18 cellular contexts compared by ENCODE assay signal in the genomic region with DNA sequence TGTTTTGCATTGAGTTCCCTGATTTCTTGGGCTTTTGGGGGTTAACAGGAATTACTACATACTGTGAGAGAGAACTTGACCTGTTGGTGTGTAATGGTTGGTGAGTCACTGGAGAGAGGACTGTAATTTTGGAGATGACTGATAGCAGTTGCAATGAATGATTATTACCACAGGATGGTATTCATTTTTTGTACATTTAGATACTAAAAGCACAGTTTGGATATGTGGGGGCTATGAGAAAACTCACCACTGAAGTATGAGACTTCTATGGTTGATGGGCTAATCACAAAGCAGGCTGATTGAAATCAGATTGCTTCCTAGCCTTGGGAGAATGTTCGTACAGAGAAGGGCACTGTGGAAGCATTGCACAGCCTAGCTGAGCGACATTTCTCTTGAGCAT.
DNase-seq lines count a peak whose midpoint lies in the region; ATAC-seq and TF ChIP-seq lines count a peak whose summit lies in the region.
"Had no signal": no experiment of that assay in that cellular context is flagged by ENCODE, and none has a peak within 500 bp of the region (broad histone marks: within the 10 kb centered on the region; RNA-seq: fewer than 3 reads in every experiment).

No MANE protein-coding gene starts in this region.

- H3K27ac ChIP-seq in SK-N-SH (ENCODE audit: low read depth in 2 of 2, low read length in 1 of 2) (peak overlapping the region in 1 of 2 experiments; percentile 87; a peak in 2 of 4 replicates), fibroblast of lung (ENCODE audit: insufficient read depth, low read length) (no peak overlapping the region), smooth muscle cell (ENCODE audit: low read depth) (peak overlapping the region; percentile 68)
- H3K27ac ChIP-seq: lower lobe of right lung had no signal

- H3K9me3 ChIP-seq in SK-N-SH, result peaks cover 5% of the 10 kb centered on the region; the same call in 1 of the 2 replicates
- no peaks in the 10 kb centered on the region for H3K9me3 ChIP-seq in fibroblast of lung (ENCODE audit: control insufficient read depth, insufficient read depth, low read depth, low read length)
- no peaks in the 10 kb centered on the region for H3K9me3 ChIP-seq in smooth muscle cell (replicated peaks; ENCODE audit: low read depth)
- H3K9me3 ChIP-seq: lower lobe of right lung had no signal

- no peaks in the 10 kb centered on the region for H3K27me3 ChIP-seq in SK-N-SH (ENCODE audit: insufficient read depth)
- H3K27me3 ChIP-seq in fibroblast of lung (ENCODE audit: control insufficient read depth, insufficient read depth, low read length), result no peaks in the 10 kb centered on the region
- no peaks in the 10 kb centered on the region for H3K27me3 ChIP-seq in smooth muscle cell (ENCODE audit: low read depth)

- no peak for ATAC-seq in activated CD4-positive, alpha-beta T cell treated with anti-CD3 and anti-CD28 coated beads for 36 hours
- ATAC-seq: lower lobe of right lung; natural killer cell treated with Interleukin-12 subunit alpha and Interleukin-12 subunit beta and Interleukin-15 and Interleukin-18, amount 100 ng/mL, for 72 hours had no signal

- no peak overlapping the region for H3K4me2 ChIP-seq in SK-N-SH
- no peak overlapping the region for H3K4me2 ChIP-seq in fibroblast of lung (ENCODE audit: extremely low read depth, insufficient read depth, low read length)
- no peak overlapping the region for H3K4me2 ChIP-seq in smooth muscle cell

- no peaks in the 10 kb centered on the region for H3K36me3 Mint-ChIP-seq in activated CD4-positive, alpha-beta T cell treated with anti-CD3 and anti-CD28 coated beads for 36 hours (ENCODE audit: low read depth)
- H3K36me3 Mint-ChIP-seq: CD4-positive, CD25-positive, alpha-beta regulatory T cell had no signal

- H3F3A ChIP-seq in SK-N-SH (replicated peaks; ENCODE audit: insufficient read depth) (no peaks in the 10 kb centered on the region), smooth muscle cell (ENCODE audit: low read depth) (peaks cover 5% of the 10 kb centered on the region)

- TF ChIP-seq CTCF in SK-N-SH (IDR thresholded peaks at IDR 0.05), result no peak
- no peak for TF ChIP-seq CTCF in fibroblast of lung (conservative IDR thresholded peaks at IDR 0.05 in 1 of 2, IDR thresholded peaks at IDR 0.05 in 1 of 2; ENCODE audit: low read depth in 1 of 2, low read length in 2 of 2)
- TF ChIP-seq CTCF in smooth muscle cell (IDR thresholded peaks at IDR 0.05; ENCODE audit: borderline replicate concordance, insufficient read depth, poor library complexity, severe bottlenecking), result no peak

- H3K4me3 ChIP-seq in SK-N-SH (ENCODE audit: low read depth in 2 of 2, low read length in 1 of 2) (no peak overlapping the region), fibroblast of lung (replicated peaks in 1 of 4; ENCODE audit: control extremely low read depth in 1 of 4, insufficient read depth in 1 of 4, low read depth in 3 of 4, low read length in 4 of 4) (no peak overlapping the region), smooth muscle cell (no peak overlapping the region)
- H3K4me3 ChIP-seq: lower lobe of right lung had no signal

- H3K9me2 ChIP-seq in SK-N-SH, result peaks cover 5% of the 10 kb centered on the region; the same call in 1 of the 2 replicates

- intact Hi-C loops in activated CD4-positive, alpha-beta T cell treated with anti-CD3 and anti-CD28 coated beads for 36 hours (cut with DNase I, micrococcal nuclease), result no loop called here

- no peaks in the 10 kb centered on the region for H4K20me1 ChIP-seq in SK-N-SH (ENCODE audit: insufficient read depth)
- H4K20me1 ChIP-seq in fibroblast of lung (ENCODE audit: control insufficient read depth, extremely low read depth, insufficient read depth, low read length), result no peaks in the 10 kb centered on the region
- no peaks in the 10 kb centered on the region for H4K20me1 ChIP-seq in smooth muscle cell (ENCODE audit: low read depth)

- CTCF ChIA-PET in SK-N-SH (lab: Yijun Ruan, JAX), result no interaction called here
- CTCF ChIA-PET in activated CD4-positive, alpha-beta T cell treated with anti-CD3 and anti-CD28 coated beads for 36 hours (lab: Charles Lee), result no interaction called here

- no peak for TF ChIP-seq RAD21 in SK-N-SH (IDR thresholded peaks at IDR 0.05; ENCODE audit: low read length)

- H3K4me1 Mint-ChIP-seq in activated CD4-positive, alpha-beta T cell treated with anti-CD3 and anti-CD28 coated beads for 36 hours, result no peaks in the 10 kb centered on the region
- H3K4me1 Mint-ChIP-seq: activated B cell treated with CpG ODN at 0.5 μM for 24 hours; CD4-positive, CD25-positive, alpha-beta regulatory T cell had no signal

- H2AFZ ChIP-seq in SK-N-SH (ENCODE audit: low read depth), result peak overlapping the region; percentile 90
- no peak overlapping the region for H2AFZ ChIP-seq in fibroblast of lung (ENCODE audit: low read length)
- H2AFZ ChIP-seq in smooth muscle cell (ENCODE audit: low read depth), result peak overlapping the region; percentile 65

- POLR2A ChIA-PET in SK-N-SH (lab: Yijun Ruan, JAX), result no interaction called here
- POLR2A ChIA-PET in activated CD4-positive, alpha-beta T cell treated with anti-CD3 and anti-CD28 coated beads for 36 hours (lab: Charles Lee), result no interaction called here

- H3K9ac ChIP-seq in SK-N-SH (no peak overlapping the region), fibroblast of lung (ENCODE audit: insufficient read depth, low read length) (no peak overlapping the region), smooth muscle cell (ENCODE audit: low read depth) (no peak overlapping the region)

- H3K4me3 Mint-ChIP-seq in activated CD4-positive, alpha-beta T cell treated with anti-CD3 and anti-CD28 coated beads for 36 hours, result no peak overlapping the region
- H3K4me3 Mint-ChIP-seq: activated B cell treated with CpG ODN at 0.5 μM for 24 hours; natural killer cell treated with Interleukin-12 subunit alpha and Interleukin-12 subunit beta and Interleukin-15 and Interleukin-18, amount 100 ng/mL, for 72 hours had no signal

- TF ChIP-seq EP300 in SK-N-SH (IDR thresholded peaks at IDR 0.05; ENCODE audit: borderline replicate concordance in 1 of 2, low read depth in 1 of 2, low read length in 1 of 2), result peak in 1 of 2 experiments; percentile 18; a peak in 1 of 4 replicates

- H3K27ac Mint-ChIP-seq in activated CD4-positive, alpha-beta T cell treated with anti-CD3 and anti-CD28 coated beads for 36 hours, result no peak overlapping the region
- H3K27ac Mint-ChIP-seq: activated B cell treated with CpG ODN at 0.5 μM for 24 hours; CD4-positive, CD25-positive, alpha-beta regulatory T cell; natural killer cell treated with Interleukin-12 subunit alpha and Interleukin-12 subunit beta and Interleukin-15 and Interleukin-18, amount 100 ng/mL, for 72 hours had no signal

- WGBS in SK-N-SH (ENCODE audit: low lambda C conversion rate), result 37% methylated on average over 2 of the region's 2 CpGs
- 75% methylated on average over 2 of the region's 2 CpGs for WGBS in smooth muscle cell (ENCODE audit: low lambda C conversion rate)

- peaks cover 18% of the 10 kb centered on the region for H3K9me3 Mint-ChIP-seq in activated CD4-positive, alpha-beta T cell treated with anti-CD3 and anti-CD28 coated beads for 36 hours (ENCODE audit: low read depth)
- H3K9me3 Mint-ChIP-seq: activated B cell treated with CpG ODN at 0.5 μM for 24 hours had no signal

- DNase-seq in GM03348 (ENCODE audit: low spot score) (peak; percentile 57), SK-N-SH (no peak), fibroblast of lung (ENCODE audit: low read depth in 2 of 2) (peak; percentile 33 to 69), smooth muscle cell (lab: John Stamatoyannopoulos, UW; ENCODE audit: unreplicated experiment) (no peak), AML-193 (lab: John Stamatoyannopoulos, UW) (no peak)
- DNase-seq in activated CD4-positive, alpha-beta T cell treated with anti-CD3 and anti-CD28 coated beads for 36 hours, result no peak
- DNase-seq in activated CD4-positive, alpha-beta T cell treated with anti-CD3 and anti-CD28 coated beads, Interleukin-2, amount 50 U/mL, for 48 hours, result no peak
- DNase-seq: activated B cell treated with CpG ODN at 0.5 μM for 24 hours; activated naive CD4-positive, alpha-beta T cell; CD4-positive, CD25-positive, alpha-beta regulatory T cell; foreskin melanocyte; GOT3; lower lobe of right lung; MM.1S; NCI-H2029 treated with DMSO at 0.1 percent for 48 hours; NCI-H526; SW 1271 had no signal

- H3K4me1 ChIP-seq in SK-N-SH (ENCODE audit: control insufficient read depth in 1 of 2, insufficient read depth in 2 of 2, low read depth in 1 of 2, low read length in 1 of 2) (no peaks in the 10 kb centered on the region), fibroblast of lung (ENCODE audit: control insufficient read depth, extremely low read depth, insufficient read depth, low read length) (no peaks in the 10 kb centered on the region), smooth muscle cell (ENCODE audit: low read depth) (no peaks in the 10 kb centered on the region)
- H3K4me1 ChIP-seq: lower lobe of right lung had no signal

- H3K79me2 ChIP-seq in SK-N-SH (ENCODE audit: insufficient read depth) (no peaks in the 10 kb centered on the region), fibroblast of lung (ENCODE audit: control insufficient read depth, insufficient read depth, low read length) (no peaks in the 10 kb centered on the region), smooth muscle cell (ENCODE audit: low read depth) (no peaks in the 10 kb centered on the region)

- H3K36me3 ChIP-seq in SK-N-SH (replicated peaks in 1 of 2; ENCODE audit: control insufficient read depth in 1 of 2, insufficient read depth in 2 of 2, low read length in 1 of 2), result no peaks in the 10 kb centered on the region
- H3K36me3 ChIP-seq in fibroblast of lung (ENCODE audit: control insufficient read depth, insufficient read depth, low read length), result no peaks in the 10 kb centered on the region
- H3K36me3 ChIP-seq in smooth muscle cell (ENCODE audit: low read depth), result no peaks in the 10 kb centered on the region
- H3K36me3 ChIP-seq: lower lobe of right lung had no signal

- H3K27me3 Mint-ChIP-seq in activated CD4-positive, alpha-beta T cell treated with anti-CD3 and anti-CD28 coated beads for 36 hours, result no peaks in the 10 kb centered on the region
- H3K27me3 Mint-ChIP-seq: activated B cell treated with CpG ODN at 0.5 μM for 24 hours; CD4-positive, CD25-positive, alpha-beta regulatory T cell; natural killer cell treated with Interleukin-12 subunit alpha and Interleukin-12 subunit beta and Interleukin-15 and Interleukin-18, amount 100 ng/mL, for 72 hours had no signal

Comparison
In these comparisons a context has a peak if more than half of its experiments do, and no peak if none do; other contexts are left out.
1. DNase-seq: peak in GM03348 (single experiment) and fibroblast of lung (2 of 2); none in SK-N-SH (single experiment), smooth muscle cell (single experiment), activated CD4-positive, alpha-beta T cell treated with anti-CD3 and anti-CD28 coated beads for 36 hours (single experiment), activated CD4-positive, alpha-beta T cell treated with anti-CD3 and anti-CD28 coated beads, Interleukin-2, amount 50 U/mL, for 48 hours (0 of 2) and AML-193 (0 of 2).